In genomic region chr3:46869440-46869839, GRCh38 we compare ENCODE assay signal across 26 cellular contexts. TPM values are rescaled to one million over a fixed set of nuclear protein-coding genes. Genes with fewer than 3 reads are reported as not detected.
A peak's percentile ranks its signal among the peaks of the same experiment; 100 is the strongest.
DNase-seq lines count a peak whose midpoint lies in the region; ATAC-seq, FAIRE-seq and TF ChIP-seq lines count a peak whose summit lies in the region.
"Had no signal": no experiment of that assay in that cellular context is flagged by ENCODE, and none has a peak within 500 bp of the region (broad histone marks: within the 10 kb centered on the region; RNA-seq: fewer than 3 reads in every experiment).

No MANE protein-coding gene starts in this region.

- no peak overlapping the region for H3K4me2 ChIP-seq in neural progenitor cell
- H3K4me2 ChIP-seq: A549 had no signal

- H3K4me3 Mint-ChIP-seq in neural progenitor cell = no peak overlapping the region
- no peak overlapping the region for H3K4me3 Mint-ChIP-seq in type B pancreatic cell
- H3K4me3 Mint-ChIP-seq: CD4-positive, alpha-beta T cell had no signal

- H4K20me1 ChIP-seq in neural progenitor cell (ENCODE audit: low read depth) = no peaks in the 10 kb centered on the region

- H3K9me3 Mint-ChIP-seq in neural progenitor cell (no peaks in the 10 kb centered on the region), type B pancreatic cell (no peaks in the 10 kb centered on the region)
- H3K9me3 Mint-ChIP-seq: CD4-positive, alpha-beta T cell had no signal

- no peaks in the 10 kb centered on the region for H3F3A ChIP-seq in neural progenitor cell (ENCODE audit: low read depth)

- ATAC-seq in GM21717 (IDR thresholded peaks at IDR 0.05; ENCODE audit: unreplicated experiment) = no peak
- ATAC-seq: A549, HCT116, Panc1 had no signal

- no peak overlapping the region for H3K4me3 ChIP-seq in bronchial epithelial cell (ENCODE audit: low read depth, low read length)
- no peak overlapping the region for H3K4me3 ChIP-seq in neural progenitor cell
- H3K4me3 ChIP-seq: A549; BLaER1 treated with 17β-estradiol and CSF1 and Interleukin-3, amounts not matched to agents 10 nM and 100 nM; SK-N-MC had no signal

- H3K27me3 Mint-ChIP-seq in neural progenitor cell (ENCODE audit: insufficient read depth, low read depth) = peaks cover 9% of the 10 kb centered on the region
- peaks cover 4% of the 10 kb centered on the region for H3K27me3 Mint-ChIP-seq in type B pancreatic cell

- peaks cover 26% of the 10 kb centered on the region for H3K4me1 Mint-ChIP-seq in neural progenitor cell
- H3K4me1 Mint-ChIP-seq in type B pancreatic cell (ENCODE audit: unreplicated experiment) = peaks cover 40% of the 10 kb centered on the region

- H3K36me3 Mint-ChIP-seq in neural progenitor cell (no peaks in the 10 kb centered on the region), type B pancreatic cell (no peaks in the 10 kb centered on the region)

- H3K36me3 ChIP-seq in bronchial epithelial cell (ENCODE audit: control insufficient read depth, insufficient read depth, low read length) (no peaks in the 10 kb centered on the region), neural progenitor cell (no peaks in the 10 kb centered on the region)
- H3K36me3 ChIP-seq: BLaER1 treated with 17β-estradiol and CSF1 and Interleukin-3, amounts not matched to agents 10 nM and 100 nM had no signal

- no peaks in the 10 kb centered on the region for H3K79me2 ChIP-seq in neural progenitor cell (ENCODE audit: low read depth)

- TF ChIP-seq CTCF in bronchial epithelial cell (IDR thresholded peaks at IDR 0.05; ENCODE audit: insufficient read depth, low read length, severe bottlenecking) (no peak), neural progenitor cell (IDR thresholded peaks at IDR 0.05) (no peak), type B pancreatic cell (conservative IDR thresholded peaks at IDR 0.05) (no peak)

- H3K27me3 ChIP-seq in bronchial epithelial cell (ENCODE audit: control insufficient read depth, insufficient read depth, low read length) = peaks cover 14% of the 10 kb centered on the region
- no peaks in the 10 kb centered on the region for H3K27me3 ChIP-seq in neural progenitor cell

- FAIRE-seq in HTR-8/SVneo (lab: Jason Lieb, UNC) (peak; percentile 44), bronchial epithelial cell (lab: Jason Lieb, UNC) (peak; percentile 77)
- FAIRE-seq: A549, G401.6 had no signal

- no peak overlapping the region for H2AFZ ChIP-seq in neural progenitor cell (replicated peaks)

- H3K9ac ChIP-seq in neural progenitor cell = no peak overlapping the region

- H3K27ac ChIP-seq in neural progenitor cell = no peak overlapping the region
- H3K27ac ChIP-seq: A549; BLaER1 treated with 17β-estradiol and CSF1 and Interleukin-3, amounts not matched to agents 10 nM and 100 nM; RWPE1; SK-N-MC had no signal

- H3K4me1 ChIP-seq in neural progenitor cell = no peaks in the 10 kb centered on the region
- H3K4me1 ChIP-seq: A549 had no signal

- H3K27ac Mint-ChIP-seq in neural progenitor cell (peak overlapping the region; percentile 80), type B pancreatic cell (peak overlapping the region; percentile 33)
- H3K27ac Mint-ChIP-seq: CD4-positive, alpha-beta T cell had no signal

- no peak for DNase-seq in HTR-8/SVneo (ENCODE audit: insufficient read length, low spot score)
- DNase-seq in bronchial epithelial cell (ENCODE audit: low read depth) = no peak
- no peak for DNase-seq in neural progenitor cell (ENCODE audit: low spot score)
- no peak for DNase-seq in type B pancreatic cell (ENCODE audit: extremely low spot score, unreplicated experiment)
- no peak for DNase-seq in SHP77 treated with DMSO at 0.1 percent for 48 hours (lab: John Stamatoyannopoulos, UW)
- DNase-seq in DMS79 treated with DMSO at 0.1 percent for 48 hours (lab: John Stamatoyannopoulos, UW) = no peak
- DNase-seq: AML-193; CD4-positive, alpha-beta T cell; COR-L47; DMS53; Kasumi-1; NCI-H1092 treated with DMSO at 0.1 percent for 48 hours; NCI-H146; NCI-H1930; NCI-H446 treated with DMSO at 0.1 percent for 48 hours; NCI-H526 treated with DMSO at 0.1 percent for 48 hours; SHP77 had no signal

- no peaks in the 10 kb centered on the region for H3K9me3 ChIP-seq in neural progenitor cell (ENCODE audit: low read depth)
- H3K9me3 ChIP-seq: A549; BLaER1 treated with 17β-estradiol and CSF1 and Interleukin-3, amounts not matched to agents 10 nM and 100 nM had no signal

RNA-seq across cellular contexts. Expression of gene MYL3, which starts 6.2 kb away (rescaled TPM):
- not detected in 2 replicates for total RNA-seq in bronchial epithelial cell
- total RNA-seq in neural progenitor cell (ENCODE audit: low replicate concordance) = not detected in 2 replicates
- total RNA-seq in type B pancreatic cell (ENCODE audit: low replicate concordance) = 5.4 and 20.8 TPM in 2 replicates
- total RNA-seq: CD4-positive, alpha-beta T cell; H4 had no signal

RNA-seq across cellular contexts. Expression of gene PTH1R, which starts 8.1 kb away (rescaled TPM):
- not detected in 2 replicates for total RNA-seq in bronchial epithelial cell
- 0.43 TPM in 1 of 2 replicates, not detected in the other for total RNA-seq in neural progenitor cell (ENCODE audit: low replicate concordance)
- total RNA-seq in type B pancreatic cell (ENCODE audit: low replicate concordance) = 63.0 and 83.1 TPM in 2 replicates
- total RNA-seq: CD4-positive, alpha-beta T cell had no signal

Comparison
In these comparisons a context has a peak if more than half of its experiments do, and no peak if none do; other contexts are left out.
1. RNA of gene PTH1R, which starts 8.1 kb away (total RNA-seq): 63.0 to 83.1 TPM in type B pancreatic cell; not detected in bronchial epithelial cell and 0.43 TPM in neural progenitor cell; every median in the first group is over 10 times any median in the second.